Comparison of ENCODE assay signal across 8 cellular contexts in genomic region chr16:19717781-19718623, GRCh38. TPM values are rescaled to one million over a fixed set of nuclear protein-coding genes. Genes with fewer than 3 reads are reported as not detected.
DNase-seq lines count a peak whose midpoint lies in the region; ATAC-seq and TF ChIP-seq lines count a peak whose summit lies in the region.

Gene IQCK, plus strand, starts transcription at chr16:19718271. Its CDS starts 36 bp downstream, at chr16:19718307.
Gene KNOP1, minus strand, starts transcription at chr16:19718227. Its CDS starts 3,192 bp downstream, at chr16:19715035.

- intact Hi-C loops in CD8-positive, alpha-beta T cell (cut with DNase I, micrococcal nuclease), result loop anchor here (1.0 to 10.0 kb wide), 8 partner anchors 163 to 1179 kb away; partner anchors contain the start of genes SMG1 (in 2 of the 2), VPS35L (in 2 of the 2), CCP110 (in 1 of the 2) and COQ7 (in 1 of the 2)

- POLR2A ChIA-PET in CD8-positive, alpha-beta T cell (lab: Charles Lee), result interaction anchor here (1.5 kb wide), 1 partner anchor 21 kb away, joined by 4 read pairs; no protein-coding TSS in a partner anchor

- no peaks in the 10 kb centered on the region for H3K9me3 Mint-ChIP-seq in CD8-positive, alpha-beta T cell

- no peaks in the 10 kb centered on the region for H3K36me3 ChIP-seq in CD8-positive, alpha-beta T cell (ENCODE audit: insufficient read depth, low read length)
- H3K36me3 ChIP-seq in effector memory CD4-positive, alpha-beta T cell (ENCODE audit: control insufficient read depth, insufficient read depth, low read length), result peaks cover 17% of the 10 kb centered on the region

- H3K4me3 ChIP-seq in CD8-positive, alpha-beta T cell (ENCODE audit: low read depth, low read length), result peak within 1 kb of the TSS; percentile 80
- peak within 1 kb of the TSS; percentile 91 for H3K4me3 ChIP-seq in effector memory CD4-positive, alpha-beta T cell (ENCODE audit: insufficient read depth, low read depth, low read length, poor library complexity, severe bottlenecking)

- peak within 1 kb of the TSS; percentile 49 for H3K27ac ChIP-seq in CD8-positive, alpha-beta T cell (ENCODE audit: low read depth, low read length)
- peak within 1 kb of the TSS; percentile 75 for H3K27ac ChIP-seq in effector memory CD4-positive, alpha-beta T cell (ENCODE audit: insufficient read depth, low read length, poor library complexity, severe bottlenecking)

- peaks cover 32% of the 10 kb centered on the region for H3K4me1 Mint-ChIP-seq in CD8-positive, alpha-beta T cell (ENCODE audit: low read depth)

- H3K4me1 ChIP-seq in CD8-positive, alpha-beta T cell (ENCODE audit: insufficient read depth, low read length), result peaks cover 6% of the 10 kb centered on the region
- H3K4me1 ChIP-seq in effector memory CD4-positive, alpha-beta T cell (ENCODE audit: control insufficient read depth, insufficient read depth, low read length, poor library complexity, severe bottlenecking), result peaks cover 4% of the 10 kb centered on the region

- no peaks in the 10 kb centered on the region for H3K27me3 ChIP-seq in CD8-positive, alpha-beta T cell (ENCODE audit: insufficient read depth, low read length)
- H3K27me3 ChIP-seq in effector memory CD4-positive, alpha-beta T cell (replicated peaks; ENCODE audit: control insufficient read depth, insufficient read depth, low read length, poor library complexity, severe bottlenecking), result no peaks in the 10 kb centered on the region

- no peaks in the 10 kb centered on the region for H3K27me3 Mint-ChIP-seq in CD8-positive, alpha-beta T cell (ENCODE audit: low read depth)

- CTCF ChIA-PET in CD8-positive, alpha-beta T cell (lab: Charles Lee), result interaction anchor here (0.5 to 2.1 kb wide), 3 partner anchors 12 to 163 kb away, joined by 3 to 6 read pairs (median 3); no protein-coding TSS in a partner anchor

- H3K9me3 ChIP-seq in CD8-positive, alpha-beta T cell (ENCODE audit: low read length), result no peaks in the 10 kb centered on the region
- H3K9me3 ChIP-seq in effector memory CD4-positive, alpha-beta T cell (ENCODE audit: control insufficient read depth, low read length), result no peaks in the 10 kb centered on the region

- DNase-seq in CD8-positive, alpha-beta T cell, result peak; percentile 72 to 88 (median 85)
- peak; percentile 88 for DNase-seq in NCI-H774 (lab: John Stamatoyannopoulos, UW)
- DNase-seq in activated CD8-positive, alpha-beta memory T cell treated with anti-CD3 and anti-CD28 coated beads for 24 hours, result peak; percentile 93
- peak; percentile 81 to 87 (median 86) for DNase-seq in effector memory CD4-positive, alpha-beta T cell
- peak; percentile 94 to 95 for DNase-seq in lung microvascular endothelial cell (ENCODE audit: low read depth in 2 of 2)
- DNase-seq in stimulated activated CD4-positive, alpha-beta T cell treated with anti-CD3 and anti-CD28 coated beads, TNF-alpha, amount 100 ng/mL, for 4 hours (ENCODE audit: low read depth in 3 of 3), result peak; percentile 79 to 85 (median 84)

- peaks cover 28% of the 10 kb centered on the region for H3K36me3 Mint-ChIP-seq in CD8-positive, alpha-beta T cell

- H3K27ac Mint-ChIP-seq in CD8-positive, alpha-beta T cell, result peak within 1 kb of the TSS; percentile 71

- ATAC-seq in CD8-positive, alpha-beta T cell, result peak; percentile 89
- peak; percentile 95 for ATAC-seq in GM19372 (IDR thresholded peaks at IDR 0.05; ENCODE audit: low read depth, unreplicated experiment)
- ATAC-seq in HG03520 (IDR thresholded peaks at IDR 0.05; ENCODE audit: unreplicated experiment), result peak; percentile 95

- TF ChIP-seq CTCF in CD8-positive, alpha-beta T cell (IDR thresholded peaks at IDR 0.05), result no peak

- H3K4me3 Mint-ChIP-seq in CD8-positive, alpha-beta T cell, result peak within 1 kb of the TSS; percentile 91

RNA-seq across cellular contexts. Expression of gene IQCK, which starts in this region (rescaled TPM):
- total RNA-seq in CD8-positive, alpha-beta T cell, result 1 to 10 TPM in 1 of 2 experiments, under 1 TPM in 1; 0.72 to 2.1 TPM
- 7.8 and 10.9 TPM in 2 replicates for total RNA-seq in lung microvascular endothelial cell

RNA-seq across cellular contexts. Expression of gene KNOP1, which starts in this region (rescaled TPM):
- total RNA-seq in CD8-positive, alpha-beta T cell, result 1 to 10 TPM; 3.4 to 3.6 TPM
- 6.1 and 10.5 TPM in 2 replicates for total RNA-seq in lung microvascular endothelial cell

Comparison
In these comparisons a context has a peak if more than half of its experiments do, and no peak if none do; other contexts are left out.
1. Peak in every context shown above with its lines: DNase-seq, ATAC-seq, H3K4me3 ChIP-seq and H3K27ac ChIP-seq.